Comparison of ENCODE assay signal across 14 cellular contexts in genomic region chr11:121422675-121423074, GRCh38. TPM values are rescaled to one million over a fixed set of nuclear protein-coding genes. Genes with fewer than 3 reads are reported as not detected.
DNase-seq lines count a peak whose midpoint lies in the region; ATAC-seq lines count a peak whose summit lies in the region.
"Had no signal": no experiment of that assay in that cellular context is flagged by ENCODE, and none has a peak within 500 bp of the region (broad histone marks: within the 10 kb centered on the region; RNA-seq: fewer than 3 reads in every experiment).

No MANE protein-coding gene starts in this region.

- intact Hi-C loops in naive thymus-derived CD4-positive, alpha-beta T cell (cut with micrococcal nuclease): loop anchor here in 1 of 2 donors (2.0 kb wide), 1 partner anchor 94 kb away; no protein-coding TSS in a partner anchor

- peaks cover 0 to 3% of the 10 kb centered on the region in 2 donors for H3K9me3 Mint-ChIP-seq in activated T-cell treated with anti-CD3 and anti-CD28 coated beads, Interleukin-2, amount 50 U/mL, for 72 hours
- no peaks in the 10 kb centered on the region for H3K9me3 Mint-ChIP-seq in activated T-cell treated with anti-CD3 and anti-CD28 coated beads, Interleukin-2, amount 50 U/mL, for 4 hours
- H3K9me3 Mint-ChIP-seq in naive thymus-derived CD4-positive, alpha-beta T cell: peaks cover 0 to 16% (median 0%) of the 10 kb centered on the region in 11 donors

- no peak overlapping the region for H3K9ac ChIP-seq in Karpas-422 (ENCODE audit: low read length)

- H4K20me1 ChIP-seq in Karpas-422 (ENCODE audit: insufficient read depth, low read depth, low read length): no peaks in the 10 kb centered on the region

- no peak overlapping the region for H2AFZ ChIP-seq in Karpas-422 (ENCODE audit: low read length)

- H3K36me3 Mint-ChIP-seq in activated T-cell treated with anti-CD3 and anti-CD28 coated beads, Interleukin-2, amount 50 U/mL, for 72 hours (ENCODE audit: insufficient read depth in 2 of 2): peaks cover 0 to 2% of the 10 kb centered on the region in 2 donors
- peaks cover 4% of the 10 kb centered on the region for H3K36me3 Mint-ChIP-seq in activated T-cell treated with anti-CD3 and anti-CD28 coated beads, Interleukin-2, amount 50 U/mL, for 4 hours (ENCODE audit: insufficient read depth)
- peaks cover 0 to 49% (median 10%) of the 10 kb centered on the region in 5 donors for H3K36me3 Mint-ChIP-seq in naive thymus-derived CD4-positive, alpha-beta T cell

- H3K4me3 ChIP-seq in Karpas-422 (ENCODE audit: low read length): no peak overlapping the region
- H3K4me3 ChIP-seq in naive thymus-derived CD4-positive, alpha-beta T cell (ENCODE audit: low read length): no peak overlapping the region

- H3K27ac ChIP-seq in Karpas-422 (ENCODE audit: low read length): peak overlapping the region; percentile 100
- H3K27ac ChIP-seq in naive thymus-derived CD4-positive, alpha-beta T cell (ENCODE audit: low read depth, low read length): no peak overlapping the region

- peaks cover 88% of the 10 kb centered on the region for H3K4me1 Mint-ChIP-seq in activated T-cell treated with anti-CD3 and anti-CD28 coated beads, Interleukin-2, amount 50 U/mL, for 72 hours (ENCODE audit: low read depth)
- peaks cover 78% of the 10 kb centered on the region for H3K4me1 Mint-ChIP-seq in activated T-cell treated with anti-CD3 and anti-CD28 coated beads, Interleukin-2, amount 50 U/mL, for 4 hours (ENCODE audit: low read depth)
- peaks cover 54 to 99% (median 87%) of the 10 kb centered on the region in 7 donors for H3K4me1 Mint-ChIP-seq in naive thymus-derived CD4-positive, alpha-beta T cell

- H3K4me3 Mint-ChIP-seq in activated T-cell treated with anti-CD3 and anti-CD28 coated beads, Interleukin-2, amount 50 U/mL, for 72 hours: peak overlapping the region; percentile 4 to 60
- no peak overlapping the region for H3K4me3 Mint-ChIP-seq in activated T-cell treated with anti-CD3 and anti-CD28 coated beads, Interleukin-2, amount 50 U/mL, for 4 hours
- H3K4me3 Mint-ChIP-seq in naive thymus-derived CD4-positive, alpha-beta T cell: peak overlapping the region; percentile 16 to 59 (median 47)

- no peaks in the 10 kb centered on the region for H3K27me3 Mint-ChIP-seq in activated T-cell treated with anti-CD3 and anti-CD28 coated beads, Interleukin-2, amount 50 U/mL, for 72 hours (ENCODE audit: low read depth)
- H3K27me3 Mint-ChIP-seq in activated T-cell treated with anti-CD3 and anti-CD28 coated beads, Interleukin-2, amount 50 U/mL, for 4 hours (ENCODE audit: low read depth): no peaks in the 10 kb centered on the region
- peaks cover 0 to 3% (median 0%) of the 10 kb centered on the region in 5 donors for H3K27me3 Mint-ChIP-seq in naive thymus-derived CD4-positive, alpha-beta T cell

- CTCF ChIA-PET in naive thymus-derived CD4-positive, alpha-beta T cell (lab: Charles Lee): no interaction called here

- ATAC-seq in activated T-cell treated with anti-CD3 and anti-CD28 coated beads, Interleukin-2, amount 50 U/mL, for 72 hours (replicated peaks in 1 of 2): peak in 1 of 2 donors; percentile 14
- ATAC-seq in activated T-cell treated with anti-CD3 and anti-CD28 coated beads, Interleukin-2, amount 50 U/mL, for 4 hours: no peak
- ATAC-seq in GM21423 (IDR thresholded peaks at IDR 0.05; ENCODE audit: unreplicated experiment) (peak; percentile 36), HG03520 (IDR thresholded peaks at IDR 0.05; ENCODE audit: unreplicated experiment) (no peak)
- peak; percentile 19 for ATAC-seq in naive thymus-derived CD4-positive, alpha-beta T cell
- ATAC-seq: HCT116 had no signal

- peaks cover 82% of the 10 kb centered on the region for H3K4me1 ChIP-seq in Karpas-422 (ENCODE audit: low read length)
- peaks cover 22 to 64% of the 10 kb centered on the region in 2 donors for H3K4me1 ChIP-seq in naive thymus-derived CD4-positive, alpha-beta T cell (ENCODE audit: control insufficient read depth in 2 of 2, insufficient read depth in 2 of 2, low read length in 2 of 2)

- POLR2A ChIA-PET in naive thymus-derived CD4-positive, alpha-beta T cell (lab: Charles Lee): interaction anchor here (0.7 to 1.5 kb wide), 3 partner anchors 21 to 66 kb away, joined by 3 to 6 read pairs (median 3); no protein-coding TSS in a partner anchor

- H3K9me2 ChIP-seq in Karpas-422 (replicated peaks; ENCODE audit: insufficient read depth, low read length): no peaks in the 10 kb centered on the region

- no peak overlapping the region for H3K27ac Mint-ChIP-seq in activated T-cell treated with anti-CD3 and anti-CD28 coated beads, Interleukin-2, amount 50 U/mL, for 72 hours
- peak overlapping the region; percentile 24 to 82 (median 49) for H3K27ac Mint-ChIP-seq in naive thymus-derived CD4-positive, alpha-beta T cell

- H3K79me2 ChIP-seq in Karpas-422 (ENCODE audit: low read length): no peaks in the 10 kb centered on the region

- no peaks in the 10 kb centered on the region for H3K36me3 ChIP-seq in Karpas-422 (ENCODE audit: insufficient read depth, low read length)
- no peaks in the 10 kb centered on the region for H3K36me3 ChIP-seq in naive thymus-derived CD4-positive, alpha-beta T cell (ENCODE audit: control insufficient read depth in 2 of 3, insufficient read depth in 3 of 3, low read length in 3 of 3)

- no peaks in the 10 kb centered on the region for H3K9me3 ChIP-seq in Karpas-422 (ENCODE audit: low read length)
- H3K9me3 ChIP-seq in naive thymus-derived CD4-positive, alpha-beta T cell (ENCODE audit: control insufficient read depth in 2 of 3, low read length in 3 of 3): no peaks in the 10 kb centered on the region

- DNase-seq in activated T-cell treated with anti-CD3 and anti-CD28 coated beads, Interleukin-2, amount 50 U/mL, for 72 hours: no peak
- DNase-seq in activated T-cell treated with anti-CD3 and anti-CD28 coated beads, Interleukin-2, amount 50 U/mL, for 4 hours: no peak
- peak; percentile 74 for DNase-seq in Karpas-422
- peak in 7 of 9 donors; percentile 26 to 58 (median 43) for DNase-seq in naive thymus-derived CD4-positive, alpha-beta T cell
- no peak for DNase-seq in medulla oblongata (ENCODE audit: extremely low spot score)
- no peak for DNase-seq in NCI-H69 (lab: John Stamatoyannopoulos, UW)
- DNase-seq: activated CD8-positive, alpha-beta memory T cell treated with anti-CD3 and anti-CD28 coated beads, Interleukin-2, amount 50 U/mL, for 4 hours; amniotic stem cell; DMS153; NCI-H748 treated with DMSO at 0.1 percent for 48 hours; posterior cingulate gyrus had no signal

- no peaks in the 10 kb centered on the region for H3K27me3 ChIP-seq in Karpas-422 (ENCODE audit: low read length)
- no peaks in the 10 kb centered on the region for H3K27me3 ChIP-seq in naive thymus-derived CD4-positive, alpha-beta T cell (ENCODE audit: control insufficient read depth in 2 of 2, insufficient read depth in 2 of 2, low read length in 2 of 2)

- H3K4me2 ChIP-seq in Karpas-422 (ENCODE audit: low read depth, low read length, poor library complexity, severe bottlenecking): peak overlapping the region; percentile 32

RNA-seq across cellular contexts. Expression of gene SORL1, which starts 29.4 kb away (rescaled TPM):
- total RNA-seq in activated T-cell treated with anti-CD3 and anti-CD28 coated beads, Interleukin-2, amount 50 U/mL, for 72 hours: 10 to 100 TPM; 66.3 to 80.0 TPM
- 10 to 100 TPM; 21.3 to 25.6 (median 21.3) TPM for total RNA-seq in activated T-cell treated with anti-CD3 and anti-CD28 coated beads, Interleukin-2, amount 50 U/mL, for 4 hours
- total RNA-seq in Karpas-422 (2014; rRNA removed; shearing (Covaris generic); ENCODE audit: low replicate concordance): 197 and 232 TPM in 2 replicates
- 100 to 1,000 TPM; 179 to 555 (median 375) TPM for total RNA-seq in naive thymus-derived CD4-positive, alpha-beta T cell
- polyA plus RNA-seq in naive thymus-derived CD4-positive, alpha-beta T cell: 100 to 1,000 TPM; 165 to 249 TPM

Comparison
In these comparisons a context has a peak if more than half of its experiments do, and no peak if none do; other contexts are left out.
1. ATAC-seq: peak in GM21423 (single experiment) and naive thymus-derived CD4-positive, alpha-beta T cell (single experiment); none in activated T-cell treated with anti-CD3 and anti-CD28 coated beads, Interleukin-2, amount 50 U/mL, for 4 hours (0 of 2) and HG03520 (single experiment).
2. DNase-seq: peak in Karpas-422 (single experiment) and naive thymus-derived CD4-positive, alpha-beta T cell (7 of 9); none in activated T-cell treated with anti-CD3 and anti-CD28 coated beads, Interleukin-2, amount 50 U/mL, for 72 hours (0 of 2), activated T-cell treated with anti-CD3 and anti-CD28 coated beads, Interleukin-2, amount 50 U/mL, for 4 hours (single experiment), medulla oblongata (single experiment) and NCI-H69 (single experiment).